Comparison of ENCODE assay signal across 1 cellular context in genomic region chr1:40862008-40862863, GRCh38.
TF ChIP-seq lines count a peak whose summit lies in the region.

A gene with protein sequence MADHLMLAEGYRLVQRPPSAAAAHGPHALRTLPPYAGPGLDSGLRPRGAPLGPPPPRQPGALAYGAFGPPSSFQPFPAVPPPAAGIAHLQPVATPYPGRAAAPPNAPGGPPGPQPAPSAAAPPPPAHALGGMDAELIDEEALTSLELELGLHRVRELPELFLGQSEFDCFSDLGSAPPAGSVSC (minus strand): TSS chr1:40862363. CDS start chr1:40862127, 236 bp downstream.

TF ChIP-seq in K562, 482 proteins besides CTCF, POLR2A, EP300 and RAD21 (continued from another document and continues in another):
- TF ChIP-seq, protein P1, sequence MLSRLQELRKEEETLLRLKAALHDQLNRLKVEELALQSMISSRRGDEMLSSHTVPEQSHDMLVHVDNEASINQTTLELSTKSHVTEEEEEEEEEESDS (CRISPR knock-in tag; IDR thresholded peaks at IDR 0.05), result no peak
- TF ChIP-seq ZNF354B (CRISPR knock-in tag; IDR thresholded peaks at IDR 0.05), result no peak
- TF ChIP-seq, protein P2, sequence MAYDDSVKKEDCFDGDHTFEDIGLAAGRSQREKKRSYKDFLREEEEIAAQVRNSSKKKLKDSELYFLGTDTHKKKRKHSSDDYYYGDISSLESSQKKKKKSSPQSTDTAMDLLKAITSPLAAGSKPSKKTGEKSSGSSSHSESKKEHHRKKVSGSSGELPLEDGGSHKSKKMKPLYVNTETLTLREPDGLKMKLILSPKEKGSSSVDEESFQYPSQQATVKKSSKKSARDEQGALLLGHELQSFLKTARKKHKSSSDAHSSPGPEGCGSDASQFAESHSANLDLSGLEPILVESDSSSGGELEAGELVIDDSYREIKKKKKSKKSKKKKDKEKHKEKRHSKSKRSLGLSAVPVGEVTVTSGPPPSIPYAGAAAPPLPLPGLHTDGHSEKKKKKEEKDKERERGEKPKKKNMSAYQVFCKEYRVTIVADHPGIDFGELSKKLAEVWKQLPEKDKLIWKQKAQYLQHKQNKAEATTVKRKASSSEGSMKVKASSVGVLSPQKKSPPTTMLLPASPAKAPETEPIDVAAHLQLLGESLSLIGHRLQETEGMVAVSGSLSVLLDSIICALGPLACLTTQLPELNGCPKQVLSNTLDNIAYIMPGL (CRISPR knock-in tag; IDR thresholded peaks at IDR 0.05), result no peak
- no peak for TF ChIP-seq ZFP91 (CRISPR knock-in tag; IDR thresholded peaks at IDR 0.05)
- no peak for TF ChIP-seq ZNF707 (CRISPR knock-in tag; conservative IDR thresholded peaks at IDR 0.05)
- TF ChIP-seq CSDE1 (IDR thresholded peaks at IDR 0.05), result no peak
- TF ChIP-seq, protein P3, sequence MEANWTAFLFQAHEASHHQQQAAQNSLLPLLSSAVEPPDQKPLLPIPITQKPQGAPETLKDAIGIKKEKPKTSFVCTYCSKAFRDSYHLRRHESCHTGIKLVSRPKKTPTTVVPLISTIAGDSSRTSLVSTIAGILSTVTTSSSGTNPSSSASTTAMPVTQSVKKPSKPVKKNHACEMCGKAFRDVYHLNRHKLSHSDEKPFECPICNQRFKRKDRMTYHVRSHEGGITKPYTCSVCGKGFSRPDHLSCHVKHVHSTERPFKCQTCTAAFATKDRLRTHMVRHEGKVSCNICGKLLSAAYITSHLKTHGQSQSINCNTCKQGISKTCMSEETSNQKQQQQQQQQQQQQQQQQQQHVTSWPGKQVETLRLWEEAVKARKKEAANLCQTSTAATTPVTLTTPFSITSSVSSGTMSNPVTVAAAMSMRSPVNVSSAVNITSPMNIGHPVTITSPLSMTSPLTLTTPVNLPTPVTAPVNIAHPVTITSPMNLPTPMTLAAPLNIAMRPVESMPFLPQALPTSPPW (CRISPR knock-in tag; IDR thresholded peaks at IDR 0.05), result peak; percentile 43; the same call in 1 of the 2 replicates
- TF ChIP-seq BRD9 (IDR thresholded peaks at IDR 0.05; ENCODE audit: low read depth, partially characterized antibody), result peak; percentile 83
- TF ChIP-seq TSC22D4 (tag; IDR thresholded peaks at IDR 0.05), result no peak
- no peak for TF ChIP-seq PCBP2 (IDR thresholded peaks at IDR 0.05; ENCODE audit: low read depth, low read length, poor library complexity, severe bottlenecking)
- TF ChIP-seq ZMIZ1 (IDR thresholded peaks at IDR 0.05; ENCODE audit: low read depth in 2 of 2, low read length in 2 of 2), result no peak
- TF ChIP-seq ZNF239 (CRISPR knock-in tag; IDR thresholded peaks at IDR 0.05), result no peak
- no peak for TF ChIP-seq MAFK (IDR thresholded peaks at IDR 0.05; ENCODE audit: low read length)
- TF ChIP-seq ZNF174 (CRISPR knock-in tag; IDR thresholded peaks at IDR 0.05), result no peak
- TF ChIP-seq, protein P4, sequence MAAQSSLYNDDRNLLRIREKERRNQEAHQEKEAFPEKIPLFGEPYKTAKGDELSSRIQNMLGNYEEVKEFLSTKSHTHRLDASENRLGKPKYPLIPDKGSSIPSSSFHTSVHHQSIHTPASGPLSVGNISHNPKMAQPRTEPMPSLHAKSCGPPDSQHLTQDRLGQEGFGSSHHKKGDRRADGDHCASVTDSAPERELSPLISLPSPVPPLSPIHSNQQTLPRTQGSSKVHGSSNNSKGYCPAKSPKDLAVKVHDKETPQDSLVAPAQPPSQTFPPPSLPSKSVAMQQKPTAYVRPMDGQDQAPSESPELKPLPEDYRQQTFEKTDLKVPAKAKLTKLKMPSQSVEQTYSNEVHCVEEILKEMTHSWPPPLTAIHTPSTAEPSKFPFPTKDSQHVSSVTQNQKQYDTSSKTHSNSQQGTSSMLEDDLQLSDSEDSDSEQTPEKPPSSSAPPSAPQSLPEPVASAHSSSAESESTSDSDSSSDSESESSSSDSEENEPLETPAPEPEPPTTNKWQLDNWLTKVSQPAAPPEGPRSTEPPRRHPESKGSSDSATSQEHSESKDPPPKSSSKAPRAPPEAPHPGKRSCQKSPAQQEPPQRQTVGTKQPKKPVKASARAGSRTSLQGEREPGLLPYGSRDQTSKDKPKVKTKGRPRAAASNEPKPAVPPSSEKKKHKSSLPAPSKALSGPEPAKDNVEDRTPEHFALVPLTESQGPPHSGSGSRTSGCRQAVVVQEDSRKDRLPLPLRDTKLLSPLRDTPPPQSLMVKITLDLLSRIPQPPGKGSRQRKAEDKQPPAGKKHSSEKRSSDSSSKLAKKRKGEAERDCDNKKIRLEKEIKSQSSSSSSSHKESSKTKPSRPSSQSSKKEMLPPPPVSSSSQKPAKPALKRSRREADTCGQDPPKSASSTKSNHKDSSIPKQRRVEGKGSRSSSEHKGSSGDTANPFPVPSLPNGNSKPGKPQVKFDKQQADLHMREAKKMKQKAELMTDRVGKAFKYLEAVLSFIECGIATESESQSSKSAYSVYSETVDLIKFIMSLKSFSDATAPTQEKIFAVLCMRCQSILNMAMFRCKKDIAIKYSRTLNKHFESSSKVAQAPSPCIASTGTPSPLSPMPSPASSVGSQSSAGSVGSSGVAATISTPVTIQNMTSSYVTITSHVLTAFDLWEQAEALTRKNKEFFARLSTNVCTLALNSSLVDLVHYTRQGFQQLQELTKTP (IDR thresholded peaks at IDR 0.05; ENCODE audit: low read depth in 1 of 2, partially characterized antibody in 2 of 2), result no peak
- TF ChIP-seq RHOXF2B (CRISPR knock-in tag; conservative IDR thresholded peaks at IDR 0.05), result no peak
- TF ChIP-seq POLR2G (IDR thresholded peaks at IDR 0.05; ENCODE audit: low read depth, low read length), result peak; percentile 85
- TF ChIP-seq PRMT5 (CRISPR knock-in tag; IDR thresholded peaks at IDR 0.05), result no peak
- TF ChIP-seq RFX7 (CRISPR knock-in tag; IDR thresholded peaks at IDR 0.05), result no peak
- no peak for TF ChIP-seq ZNF277 (CRISPR knock-in tag; IDR thresholded peaks at IDR 0.05; ENCODE audit: borderline replicate concordance)
- TF ChIP-seq SMARCA5 (IDR thresholded peaks at IDR 0.05), result no peak; the same call in 1 of the 2 replicates
- peak; percentile 76 for TF ChIP-seq ZFX (CRISPR knock-in tag; IDR thresholded peaks at IDR 0.05)
- TF ChIP-seq SUPT5H (IDR thresholded peaks at IDR 0.05), result no peak
- TF ChIP-seq LARP7 (IDR thresholded peaks at IDR 0.05), result no peak
- no peak for TF ChIP-seq ZNF311 (CRISPR knock-in tag; IDR thresholded peaks at IDR 0.05)
- peak; percentile 81 for TF ChIP-seq SP1 (CRISPR knock-in tag; IDR thresholded peaks at IDR 0.05)
- TF ChIP-seq YBX1 (IDR thresholded peaks at IDR 0.05), result no peak
- TF ChIP-seq, protein P5, sequence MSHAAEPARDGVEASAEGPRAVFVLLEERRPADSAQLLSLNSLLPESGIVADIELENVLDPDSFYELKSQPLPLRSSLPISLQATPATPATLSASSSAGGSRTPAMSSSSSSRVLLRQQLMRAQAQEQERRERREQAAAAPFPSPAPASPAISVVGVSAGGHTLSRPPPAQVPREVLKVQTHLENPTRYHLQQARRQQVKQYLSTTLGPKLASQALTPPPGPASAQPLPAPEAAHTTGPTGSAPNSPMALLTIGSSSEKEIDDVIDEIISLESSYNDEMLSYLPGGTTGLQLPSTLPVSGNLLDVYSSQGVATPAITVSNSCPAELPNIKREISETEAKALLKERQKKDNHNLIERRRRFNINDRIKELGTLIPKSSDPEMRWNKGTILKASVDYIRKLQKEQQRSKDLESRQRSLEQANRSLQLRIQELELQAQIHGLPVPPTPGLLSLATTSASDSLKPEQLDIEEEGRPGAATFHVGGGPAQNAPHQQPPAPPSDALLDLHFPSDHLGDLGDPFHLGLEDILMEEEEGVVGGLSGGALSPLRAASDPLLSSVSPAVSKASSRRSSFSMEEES (CRISPR knock-in tag; IDR thresholded peaks at IDR 0.05), result no peak
- TF ChIP-seq MCM7 (IDR thresholded peaks at IDR 0.05), result no peak
- TF ChIP-seq MAZ (CRISPR knock-in tag; conservative IDR thresholded peaks at IDR 0.05 in 1 of 2, IDR thresholded peaks at IDR 0.05 in 1 of 2), result peak in 1 of 2 experiments; percentile 85; a peak in 3 of 4 replicates
- TF ChIP-seq HMGN3 (IDR thresholded peaks at IDR 0.05; ENCODE audit: borderline replicate concordance, extremely low read depth, insufficient read length, low read depth, low read length), result no peak
- TF ChIP-seq TBL1XR1 (IDR thresholded peaks at IDR 0.05; ENCODE audit: low read length in 2 of 2), result no peak
- no peak for TF ChIP-seq ZNF12 (CRISPR knock-in tag; IDR thresholded peaks at IDR 0.05)
- TF ChIP-seq ARID4B (CRISPR knock-in tag; IDR thresholded peaks at IDR 0.05), result no peak
- no peak for TF ChIP-seq ID3 (CRISPR knock-in tag; IDR thresholded peaks at IDR 0.05)
- 0 out of 2 replicates have a peak, but pooled peaks have one; percentile 45 for TF ChIP-seq ID3 (tag; IDR thresholded peaks at IDR 0.05)
- TF ChIP-seq ZNF263 (CRISPR knock-in tag; IDR thresholded peaks at IDR 0.05; ENCODE audit: borderline replicate concordance), result no peak; the same call in 1 of the 2 replicates
- no peak for TF ChIP-seq CBFA2T2 (conservative IDR thresholded peaks at IDR 0.05)
- TF ChIP-seq HLTF (IDR thresholded peaks at IDR 0.05), result no peak
- TF ChIP-seq CEBPB (tag; IDR thresholded peaks at IDR 0.05), result peak; percentile 68
- peak; percentile 97 for TF ChIP-seq HNRNPLL (IDR thresholded peaks at IDR 0.05; ENCODE audit: low read depth, low read length, poor library complexity, severe bottlenecking)
- TF ChIP-seq HIVEP1 (CRISPR knock-in tag; IDR thresholded peaks at IDR 0.05), result no peak
